Comparison of ENCODE assay signal across 17 cellular contexts in the genomic region with DNA sequence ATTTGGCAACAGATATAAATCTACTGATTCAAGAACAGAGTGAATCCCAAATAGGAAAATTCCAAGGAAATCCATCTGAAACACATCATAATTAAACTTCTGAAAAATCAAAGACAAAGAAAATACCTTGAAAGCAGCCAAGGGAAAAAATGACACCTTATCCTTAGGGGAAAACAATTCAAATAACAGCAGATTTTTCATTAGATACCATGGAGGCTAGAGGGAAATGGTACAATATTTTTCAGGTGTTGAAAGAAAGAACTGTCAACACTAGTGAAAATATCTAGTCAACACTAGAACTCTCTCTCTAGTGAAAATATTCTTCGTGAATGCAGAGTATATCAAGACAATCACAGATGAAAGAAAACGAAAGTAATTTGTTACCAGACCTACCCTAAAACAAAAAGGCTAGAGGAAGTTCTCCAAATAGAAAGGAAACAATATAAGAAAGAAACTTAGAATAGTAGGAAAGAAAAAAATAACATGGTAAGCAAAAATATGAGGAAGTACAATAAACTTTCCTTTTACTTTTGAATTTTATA. TPM values are rescaled to one million over a fixed set of nuclear protein-coding genes. Genes with fewer than 3 reads are reported as not detected.
"Had no signal": no experiment of that assay in that cellular context is flagged by ENCODE, and none has a peak within 500 bp of the region (broad histone marks: within the 10 kb centered on the region; RNA-seq: fewer than 3 reads in every experiment).

No MANE protein-coding gene starts in this region.

- H3K27ac Mint-ChIP-seq: mesothelial cell of epicardium; stimulated activated naive B cell treated with anti-CD40 and anti-IgM and Interleukin-4, amounts not matched to agents 10 μg/mL and 1 μg/mL and 100 μg/mL, for 72 hours had no signal

- H3K27me3 ChIP-seq: adrenal gland, right atrium auricular region had no signal

- H3K36me3 ChIP-seq: adrenal gland, right atrium auricular region, transverse colon had no signal

- H3K9me3 ChIP-seq: adrenal gland, transverse colon had no signal

- H3K4me3 Mint-ChIP-seq: mesothelial cell of epicardium; stimulated activated naive B cell treated with anti-CD40 and anti-IgM and Interleukin-4, amounts not matched to agents 10 μg/mL and 1 μg/mL and 100 μg/mL, for 72 hours had no signal

- H3K27ac ChIP-seq: adrenal gland, epithelial cell of prostate, right atrium auricular region, transverse colon had no signal

- DNase-seq: activated CD4-positive, alpha-beta T cell treated with anti-CD3 and anti-CD28 coated beads for 1 hour; activated effector memory CD4-positive, alpha-beta T cell treated with anti-CD3 and anti-CD28 coated beads, Interleukin-2, amount 50 U/mL, for 16 hours; adrenal gland; cortex of kidney; effector CD8-positive, alpha-beta T cell; hippocampal formation; kidney glomerular epithelial cell; posterior cingulate gyrus; stimulated activated naive B cell treated with anti-CD40 and anti-IgM and Interleukin-4, amounts not matched to agents 10 μg/mL and 1 μg/mL and 100 μg/mL, for 72 hours; T-helper 9 cell; transverse colon had no signal

- H3K4me1 ChIP-seq: adrenal gland, transverse colon had no signal

- H3K4me1 Mint-ChIP-seq: mesothelial cell of epicardium had no signal

- H3K4me3 ChIP-seq: adrenal gland, right atrium auricular region, smooth muscle cell, transverse colon had no signal

- ATAC-seq: stimulated activated naive B cell treated with anti-CD40 and anti-IgM and Interleukin-4, amounts not matched to agents 10 μg/mL and 1 μg/mL and 100 μg/mL, for 72 hours had no signal

- H3K36me3 Mint-ChIP-seq: mesothelial cell of epicardium had no signal

RNA-seq across cellular contexts. Expression of a gene that starts 51.1 kb away (rescaled TPM):
- total RNA-seq: lower leg skin, mesothelial cell of epicardium, right atrium auricular region, smooth muscle cell, subcutaneous adipose tissue had no signal
- polyA plus RNA-seq: smooth muscle cell had no signal
